19 cellular contexts compared by ENCODE assay signal in the genomic region with DNA sequence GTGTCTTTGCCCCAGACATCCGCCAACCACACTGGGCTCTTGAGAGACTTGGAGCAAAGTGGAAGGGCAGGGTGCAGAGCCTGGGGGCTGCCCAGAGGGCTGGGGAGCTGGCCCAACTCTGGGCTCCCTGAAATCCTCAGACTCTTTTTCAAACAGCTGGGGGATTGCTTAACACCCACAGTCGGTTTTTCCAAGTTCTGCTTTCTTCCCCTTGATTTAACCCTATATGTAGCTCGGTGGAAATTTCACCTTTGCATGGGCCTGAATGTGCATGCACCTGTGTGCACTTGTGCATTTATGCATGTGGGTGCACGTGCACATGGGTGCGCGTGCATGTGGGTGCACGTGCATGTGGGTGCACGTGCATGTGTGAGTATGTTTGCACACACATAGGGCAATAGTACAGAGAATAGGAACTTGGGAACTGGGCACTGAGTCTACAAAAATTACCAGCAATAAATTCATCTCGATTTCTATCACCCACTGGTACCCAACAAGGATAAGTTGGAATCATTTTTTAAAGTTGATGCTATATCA. TPM values are rescaled to one million over a fixed set of nuclear protein-coding genes. Genes with fewer than 3 reads are reported as not detected.
"Had no signal": no experiment of that assay in that cellular context is flagged by ENCODE, and none has a peak within 500 bp of the region (broad histone marks: within the 10 kb centered on the region; RNA-seq: fewer than 3 reads in every experiment).

No MANE protein-coding gene starts in this region.

- DNase-seq: activated CD4-positive, alpha-beta T cell treated with anti-CD3 and anti-CD28 coated beads, Interleukin-2, amount 50 U/mL, for 1 hour; activated naive CD4-positive, alpha-beta T cell; activated T-cell treated with anti-CD3 and anti-CD28 coated beads for 4 hours; anterior cingulate cortex; endodermal cell; heart left ventricle; left colon; naive B cell; retina; stimulated activated CD4-positive, alpha-beta T cell treated with anti-CD3 and anti-CD28 coated beads, Interleukin-2, amount 100 ng/mL, for 48 hours; uterus had no signal

- H3K36me3 ChIP-seq: breast epithelium, heart left ventricle, neutrophil, uterus had no signal

- H2AFZ ChIP-seq: parathyroid adenoma had no signal

- H3K4me3 Mint-ChIP-seq: endodermal cell; naive B cell; stimulated activated memory B cell treated with anti-CD40 and anti-IgM and Interleukin-4, amounts not matched to agents 10 μg/mL and 1 μg/mL and 100 μg/mL, for 72 hours had no signal

- H3K9me3 ChIP-seq: neutrophil had no signal

- H3K27ac Mint-ChIP-seq: endodermal cell; naive B cell; stimulated activated memory B cell treated with anti-CD40 and anti-IgM and Interleukin-4, amounts not matched to agents 10 μg/mL and 1 μg/mL and 100 μg/mL, for 72 hours had no signal

- ATAC-seq: activated CD4-positive, CD25-positive, alpha-beta regulatory T cell treated with anti-CD3 and anti-CD28 coated beads, Interleukin-2, amount 50 U/mL, for 24 hours; heart left ventricle; left colon; stimulated activated memory B cell treated with anti-CD40 and anti-IgM and Interleukin-4, amounts not matched to agents 10 μg/mL and 1 μg/mL and 100 μg/mL, for 72 hours had no signal

- H3K27me3 ChIP-seq: breast epithelium, heart left ventricle, neutrophil, uterus had no signal

- H3K27ac ChIP-seq: breast epithelium, heart left ventricle, neutrophil, parathyroid adenoma, uterus had no signal

- H3K4me1 Mint-ChIP-seq: naive B cell; stimulated activated memory B cell treated with anti-CD40 and anti-IgM and Interleukin-4, amounts not matched to agents 10 μg/mL and 1 μg/mL and 100 μg/mL, for 72 hours had no signal

- H3K79me2 ChIP-seq: parathyroid adenoma had no signal

- H3K36me3 Mint-ChIP-seq: naive B cell; stimulated activated memory B cell treated with anti-CD40 and anti-IgM and Interleukin-4, amounts not matched to agents 10 μg/mL and 1 μg/mL and 100 μg/mL, for 72 hours had no signal

- H3K4me1 ChIP-seq: breast epithelium, parathyroid adenoma, uterus had no signal

- H3K4me3 ChIP-seq: breast epithelium, heart left ventricle, lung, uterus had no signal

- FAIRE-seq: frontal cortex had no signal

- H3K9ac ChIP-seq: parathyroid adenoma had no signal

RNA-seq across cellular contexts. Expression of gene RFLNA, which starts 52.3 kb away (rescaled TPM):
- total RNA-seq: activated CD8-positive, alpha-beta memory T cell treated with anti-CD3 and anti-CD28 coated beads for 36 hours had no signal
